Comparison of ENCODE assay signal across 1 cellular context in genomic region chr12:11729008-11729407, GRCh38.
A peak's percentile ranks its signal among the peaks of the same experiment; 100 is the strongest.
TF ChIP-seq lines count a peak whose summit lies in the region.

No MANE protein-coding gene starts in this region.

TF ChIP-seq in GM12878, 131 proteins besides CTCF, POLR2A, EP300 and RAD21 (continued from another document and continues in another):
- TF ChIP-seq ELK1 (IDR thresholded peaks at IDR 0.05; ENCODE audit: low read depth, low read length) (no peak), ZNF592 (IDR thresholded peaks at IDR 0.05) (peak; percentile 80; the same call in 1 of the 2 replicates), PKNOX1 (IDR thresholded peaks at IDR 0.05) (no peak; the same call in 1 of the 2 replicates), HCFC1 (IDR thresholded peaks at IDR 0.05; ENCODE audit: low read length) (no peak), YBX1 (IDR thresholded peaks at IDR 0.05) (no peak), PBX3 (IDR thresholded peaks at IDR 0.05; ENCODE audit: insufficient replicate concordance, low read depth, low read length) (no peak), CEBPZ (IDR thresholded peaks at IDR 0.05; ENCODE audit: low read depth, low read length) (no peak), POLR2AphosphoS5 (IDR thresholded peaks at IDR 0.05; ENCODE audit: low read length) (peak; percentile 43; the same call in 1 of the 2 replicates), GATAD2B (conservative IDR thresholded peaks at IDR 0.05; ENCODE audit: low read depth) (no peak), ZBTB40 (IDR thresholded peaks at IDR 0.05; ENCODE audit: borderline replicate concordance) (no peak), POLR2AphosphoS2 (IDR thresholded peaks at IDR 0.05; ENCODE audit: low read depth, low read length) (no peak), BCL11A (IDR thresholded peaks at IDR 0.05; ENCODE audit: low read depth, low read length) (no peak), NRF1 (conservative IDR thresholded peaks at IDR 0.05; ENCODE audit: low read depth, low read length) (no peak), CREM (IDR thresholded peaks at IDR 0.05; ENCODE audit: low read depth) (peak; percentile 50; the same call in 1 of the 2 replicates), ZNF24 (IDR thresholded peaks at IDR 0.05) (no peak), ATF7 (IDR thresholded peaks at IDR 0.05; ENCODE audit: low read depth) (no peak), NBN (IDR thresholded peaks at IDR 0.05) (no peak), RAD51 (IDR thresholded peaks at IDR 0.05) (no peak), SIN3A (IDR thresholded peaks at IDR 0.05; ENCODE audit: low read depth, low read length) (no peak), CBX3 (IDR thresholded peaks at IDR 0.05; ENCODE audit: borderline replicate concordance, low read depth) (no peak), KDM1A (IDR thresholded peaks at IDR 0.05; ENCODE audit: borderline replicate concordance) (no peak), RFX5 (IDR thresholded peaks at IDR 0.05; ENCODE audit: low read depth, low read length) (no peak), BCLAF1 (IDR thresholded peaks at IDR 0.05) (no peak), YY1 (IDR thresholded peaks at IDR 0.05; ENCODE audit: low read depth, low read length) (no peak), JUND (IDR thresholded peaks at IDR 0.05; ENCODE audit: low read depth, low read length) (no peak), BMI1 (IDR thresholded peaks at IDR 0.05; ENCODE audit: borderline replicate concordance) (no peak), CHD4 (IDR thresholded peaks at IDR 0.05) (no peak), CHD2 (IDR thresholded peaks at IDR 0.05; ENCODE audit: borderline replicate concordance, low read depth, low read length) (no peak), IRF5 (IDR thresholded peaks at IDR 0.05; ENCODE audit: borderline replicate concordance) (no peak), POU2F2 (IDR thresholded peaks at IDR 0.05; ENCODE audit: borderline replicate concordance, low read depth, low read length) (no peak), NR2F1 (conservative IDR thresholded peaks at IDR 0.05) (no peak), ETV6 (conservative IDR thresholded peaks at IDR 0.05 in 1 of 2, IDR thresholded peaks at IDR 0.05 in 1 of 2; ENCODE audit: borderline replicate concordance in 1 of 2, low read depth in 1 of 2) (peak in 1 of 2 experiments; percentile 8; a peak in 1 of 4 replicates), SP1 (IDR thresholded peaks at IDR 0.05; ENCODE audit: low read depth, low read length) (no peak), MYC (IDR thresholded peaks at IDR 0.05; ENCODE audit: insufficient read depth, insufficient read length, insufficient replicate concordance, low read length, severe bottlenecking) (no peak), HDAC2 (IDR thresholded peaks at IDR 0.05) (no peak), LARP7 (IDR thresholded peaks at IDR 0.05) (no peak), E4F1 (IDR thresholded peaks at IDR 0.05; ENCODE audit: borderline replicate concordance, partially characterized antibody) (no peak), MXI1 (IDR thresholded peaks at IDR 0.05; ENCODE audit: low read depth, low read length) (no peak), MYB (IDR thresholded peaks at IDR 0.05; ENCODE audit: borderline replicate concordance, low read depth, low read length) (no peak)
